In the genomic region with DNA sequence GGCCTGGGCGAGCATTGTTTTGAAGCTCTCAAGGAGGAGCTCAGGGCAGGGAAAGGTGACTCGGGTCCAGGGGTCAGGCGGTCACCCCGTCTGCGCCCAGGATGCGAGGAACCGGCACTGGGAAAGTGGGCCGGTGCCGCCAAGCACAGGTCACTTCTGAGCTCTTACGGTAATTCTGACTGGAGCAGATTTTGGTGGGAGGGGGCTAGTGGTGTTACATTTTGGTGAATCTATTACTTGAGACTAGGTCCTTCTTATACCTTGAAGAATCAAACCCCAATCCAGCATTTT, we compare ENCODE assay signal across 1 cellular context.
TF ChIP-seq lines count a peak whose summit lies in the region.

No MANE protein-coding gene starts in this region.

TF ChIP-seq in K562, 482 proteins besides CTCF, POLR2A, EP300 and RAD21 (continued from another document):
- TF ChIP-seq, protein P1, sequence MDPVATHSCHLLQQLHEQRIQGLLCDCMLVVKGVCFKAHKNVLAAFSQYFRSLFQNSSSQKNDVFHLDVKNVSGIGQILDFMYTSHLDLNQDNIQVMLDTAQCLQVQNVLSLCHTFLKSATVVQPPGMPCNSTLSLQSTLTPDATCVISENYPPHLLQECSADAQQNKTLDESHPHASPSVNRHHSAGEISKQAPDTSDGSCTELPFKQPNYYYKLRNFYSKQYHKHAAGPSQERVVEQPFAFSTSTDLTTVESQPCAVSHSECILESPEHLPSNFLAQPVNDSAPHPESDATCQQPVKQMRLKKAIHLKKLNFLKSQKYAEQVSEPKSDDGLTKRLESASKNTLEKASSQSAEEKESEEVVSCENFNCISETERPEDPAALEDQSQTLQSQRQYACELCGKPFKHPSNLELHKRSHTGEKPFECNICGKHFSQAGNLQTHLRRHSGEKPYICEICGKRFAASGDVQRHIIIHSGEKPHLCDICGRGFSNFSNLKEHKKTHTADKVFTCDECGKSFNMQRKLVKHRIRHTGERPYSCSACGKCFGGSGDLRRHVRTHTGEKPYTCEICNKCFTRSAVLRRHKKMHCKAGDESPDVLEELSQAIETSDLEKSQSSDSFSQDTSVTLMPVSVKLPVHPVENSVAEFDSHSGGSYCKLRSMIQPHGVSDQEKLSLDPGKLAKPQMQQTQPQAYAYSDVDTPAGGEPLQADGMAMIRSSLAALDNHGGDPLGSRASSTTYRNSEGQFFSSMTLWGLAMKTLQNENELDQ (CRISPR knock-in tag; IDR thresholded peaks at IDR 0.05; ENCODE audit: borderline replicate concordance) = no peak
- no peak for TF ChIP-seq SMARCC2 (IDR thresholded peaks at IDR 0.05; ENCODE audit: low read depth)
- no peak for TF ChIP-seq BACH1 (tag; IDR thresholded peaks at IDR 0.05)
- TF ChIP-seq, protein P2, sequence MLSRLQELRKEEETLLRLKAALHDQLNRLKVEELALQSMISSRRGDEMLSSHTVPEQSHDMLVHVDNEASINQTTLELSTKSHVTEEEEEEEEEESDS (CRISPR knock-in tag; IDR thresholded peaks at IDR 0.05) = no peak
- TF ChIP-seq PURB (CRISPR knock-in tag; IDR thresholded peaks at IDR 0.05; ENCODE audit: low read depth) = no peak
- TF ChIP-seq ZNF324 (CRISPR knock-in tag; IDR thresholded peaks at IDR 0.05) = no peak
- no peak for TF ChIP-seq ATF1 (CRISPR knock-in tag; IDR thresholded peaks at IDR 0.05)
- no peak for TF ChIP-seq ATF1 (tag; IDR thresholded peaks at IDR 0.05)
- TF ChIP-seq NCOA1 (IDR thresholded peaks at IDR 0.05; ENCODE audit: low read depth) = no peak
- TF ChIP-seq, protein P3, sequence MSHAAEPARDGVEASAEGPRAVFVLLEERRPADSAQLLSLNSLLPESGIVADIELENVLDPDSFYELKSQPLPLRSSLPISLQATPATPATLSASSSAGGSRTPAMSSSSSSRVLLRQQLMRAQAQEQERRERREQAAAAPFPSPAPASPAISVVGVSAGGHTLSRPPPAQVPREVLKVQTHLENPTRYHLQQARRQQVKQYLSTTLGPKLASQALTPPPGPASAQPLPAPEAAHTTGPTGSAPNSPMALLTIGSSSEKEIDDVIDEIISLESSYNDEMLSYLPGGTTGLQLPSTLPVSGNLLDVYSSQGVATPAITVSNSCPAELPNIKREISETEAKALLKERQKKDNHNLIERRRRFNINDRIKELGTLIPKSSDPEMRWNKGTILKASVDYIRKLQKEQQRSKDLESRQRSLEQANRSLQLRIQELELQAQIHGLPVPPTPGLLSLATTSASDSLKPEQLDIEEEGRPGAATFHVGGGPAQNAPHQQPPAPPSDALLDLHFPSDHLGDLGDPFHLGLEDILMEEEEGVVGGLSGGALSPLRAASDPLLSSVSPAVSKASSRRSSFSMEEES (CRISPR knock-in tag; IDR thresholded peaks at IDR 0.05) = no peak
- no peak for TF ChIP-seq KDM1A (IDR thresholded peaks at IDR 0.05)
- no peak for TF ChIP-seq NR2C1 (IDR thresholded peaks at IDR 0.05)
- TF ChIP-seq NR2C1 (tag; IDR thresholded peaks at IDR 0.05) = 0 out of 2 replicates have a peak, but pooled peaks have one; percentile 11
- TF ChIP-seq ZNF785 (CRISPR knock-in tag; IDR thresholded peaks at IDR 0.05) = no peak
- no peak for TF ChIP-seq ZNF174 (CRISPR knock-in tag; IDR thresholded peaks at IDR 0.05)
- no peak for TF ChIP-seq SPI1 (IDR thresholded peaks at IDR 0.05; ENCODE audit: borderline replicate concordance, low read depth, low read length)
- no peak for TF ChIP-seq HMGN3 (IDR thresholded peaks at IDR 0.05; ENCODE audit: borderline replicate concordance, extremely low read depth, insufficient read length, low read depth, low read length)
- no peak for TF ChIP-seq TSC22D4 (tag; IDR thresholded peaks at IDR 0.05)
- TF ChIP-seq ELF2 (CRISPR knock-in tag; IDR thresholded peaks at IDR 0.05) = no peak
- no peak for TF ChIP-seq NR2F6 (CRISPR knock-in tag; IDR thresholded peaks at IDR 0.05)
- TF ChIP-seq KLF10 (CRISPR knock-in tag; IDR thresholded peaks at IDR 0.05) = no peak
- TF ChIP-seq, protein P4, sequence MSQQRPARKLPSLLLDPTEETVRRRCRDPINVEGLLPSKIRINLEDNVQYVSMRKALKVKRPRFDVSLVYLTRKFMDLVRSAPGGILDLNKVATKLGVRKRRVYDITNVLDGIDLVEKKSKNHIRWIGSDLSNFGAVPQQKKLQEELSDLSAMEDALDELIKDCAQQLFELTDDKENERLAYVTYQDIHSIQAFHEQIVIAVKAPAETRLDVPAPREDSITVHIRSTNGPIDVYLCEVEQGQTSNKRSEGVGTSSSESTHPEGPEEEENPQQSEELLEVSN (IDR thresholded peaks at IDR 0.05; ENCODE audit: borderline replicate concordance in 1 of 2, extremely low read depth in 1 of 2, insufficient read depth in 1 of 2, insufficient read length in 1 of 2, low read depth in 1 of 2, low read length in 1 of 2, poor library complexity in 1 of 2, severe bottlenecking in 1 of 2) = no peak
- no peak for TF ChIP-seq DACH1 (IDR thresholded peaks at IDR 0.05; ENCODE audit: partially characterized antibody)
- no peak for TF ChIP-seq ZKSCAN1 (IDR thresholded peaks at IDR 0.05; ENCODE audit: low read depth, low read length)
- no peak for TF ChIP-seq ETV5 (CRISPR knock-in tag; IDR thresholded peaks at IDR 0.05; ENCODE audit: low read depth)
- no peak for TF ChIP-seq XRCC5 (IDR thresholded peaks at IDR 0.05; ENCODE audit: low read depth, low read length)
- TF ChIP-seq MYC (IDR thresholded peaks at IDR 0.05; ENCODE audit: low read depth, low read length) = no peak
- TF ChIP-seq MYC (CRISPR knock-in tag; IDR thresholded peaks at IDR 0.05; ENCODE audit: borderline replicate concordance, low read depth) = no peak
- peak; percentile 6; the same call in 1 of the 2 replicates for TF ChIP-seq L3MBTL2 (IDR thresholded peaks at IDR 0.05)
- TF ChIP-seq PHF20 (IDR thresholded peaks at IDR 0.05; ENCODE audit: partially characterized antibody) = peak; percentile 53
- TF ChIP-seq NR2C2 (CRISPR knock-in tag; IDR thresholded peaks at IDR 0.05) = no peak
- peak; percentile 49; the same call in 1 of the 2 replicates for TF ChIP-seq NR2C2 (tag; IDR thresholded peaks at IDR 0.05)
- TF ChIP-seq, protein P5, sequence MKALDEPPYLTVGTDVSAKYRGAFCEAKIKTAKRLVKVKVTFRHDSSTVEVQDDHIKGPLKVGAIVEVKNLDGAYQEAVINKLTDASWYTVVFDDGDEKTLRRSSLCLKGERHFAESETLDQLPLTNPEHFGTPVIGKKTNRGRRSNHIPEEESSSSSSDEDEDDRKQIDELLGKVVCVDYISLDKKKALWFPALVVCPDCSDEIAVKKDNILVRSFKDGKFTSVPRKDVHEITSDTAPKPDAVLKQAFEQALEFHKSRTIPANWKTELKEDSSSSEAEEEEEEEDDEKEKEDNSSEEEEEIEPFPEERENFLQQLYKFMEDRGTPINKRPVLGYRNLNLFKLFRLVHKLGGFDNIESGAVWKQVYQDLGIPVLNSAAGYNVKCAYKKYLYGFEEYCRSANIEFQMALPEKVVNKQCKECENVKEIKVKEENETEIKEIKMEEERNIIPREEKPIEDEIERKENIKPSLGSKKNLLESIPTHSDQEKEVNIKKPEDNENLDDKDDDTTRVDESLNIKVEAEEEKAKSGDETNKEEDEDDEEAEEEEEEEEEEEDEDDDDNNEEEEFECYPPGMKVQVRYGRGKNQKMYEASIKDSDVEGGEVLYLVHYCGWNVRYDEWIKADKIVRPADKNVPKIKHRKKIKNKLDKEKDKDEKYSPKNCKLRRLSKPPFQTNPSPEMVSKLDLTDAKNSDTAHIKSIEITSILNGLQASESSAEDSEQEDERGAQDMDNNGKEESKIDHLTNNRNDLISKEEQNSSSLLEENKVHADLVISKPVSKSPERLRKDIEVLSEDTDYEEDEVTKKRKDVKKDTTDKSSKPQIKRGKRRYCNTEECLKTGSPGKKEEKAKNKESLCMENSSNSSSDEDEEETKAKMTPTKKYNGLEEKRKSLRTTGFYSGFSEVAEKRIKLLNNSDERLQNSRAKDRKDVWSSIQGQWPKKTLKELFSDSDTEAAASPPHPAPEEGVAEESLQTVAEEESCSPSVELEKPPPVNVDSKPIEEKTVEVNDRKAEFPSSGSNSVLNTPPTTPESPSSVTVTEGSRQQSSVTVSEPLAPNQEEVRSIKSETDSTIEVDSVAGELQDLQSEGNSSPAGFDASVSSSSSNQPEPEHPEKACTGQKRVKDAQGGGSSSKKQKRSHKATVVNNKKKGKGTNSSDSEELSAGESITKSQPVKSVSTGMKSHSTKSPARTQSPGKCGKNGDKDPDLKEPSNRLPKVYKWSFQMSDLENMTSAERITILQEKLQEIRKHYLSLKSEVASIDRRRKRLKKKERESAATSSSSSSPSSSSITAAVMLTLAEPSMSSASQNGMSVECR (CRISPR knock-in tag; IDR thresholded peaks at IDR 0.05) = no peak
- TF ChIP-seq, protein P6, sequence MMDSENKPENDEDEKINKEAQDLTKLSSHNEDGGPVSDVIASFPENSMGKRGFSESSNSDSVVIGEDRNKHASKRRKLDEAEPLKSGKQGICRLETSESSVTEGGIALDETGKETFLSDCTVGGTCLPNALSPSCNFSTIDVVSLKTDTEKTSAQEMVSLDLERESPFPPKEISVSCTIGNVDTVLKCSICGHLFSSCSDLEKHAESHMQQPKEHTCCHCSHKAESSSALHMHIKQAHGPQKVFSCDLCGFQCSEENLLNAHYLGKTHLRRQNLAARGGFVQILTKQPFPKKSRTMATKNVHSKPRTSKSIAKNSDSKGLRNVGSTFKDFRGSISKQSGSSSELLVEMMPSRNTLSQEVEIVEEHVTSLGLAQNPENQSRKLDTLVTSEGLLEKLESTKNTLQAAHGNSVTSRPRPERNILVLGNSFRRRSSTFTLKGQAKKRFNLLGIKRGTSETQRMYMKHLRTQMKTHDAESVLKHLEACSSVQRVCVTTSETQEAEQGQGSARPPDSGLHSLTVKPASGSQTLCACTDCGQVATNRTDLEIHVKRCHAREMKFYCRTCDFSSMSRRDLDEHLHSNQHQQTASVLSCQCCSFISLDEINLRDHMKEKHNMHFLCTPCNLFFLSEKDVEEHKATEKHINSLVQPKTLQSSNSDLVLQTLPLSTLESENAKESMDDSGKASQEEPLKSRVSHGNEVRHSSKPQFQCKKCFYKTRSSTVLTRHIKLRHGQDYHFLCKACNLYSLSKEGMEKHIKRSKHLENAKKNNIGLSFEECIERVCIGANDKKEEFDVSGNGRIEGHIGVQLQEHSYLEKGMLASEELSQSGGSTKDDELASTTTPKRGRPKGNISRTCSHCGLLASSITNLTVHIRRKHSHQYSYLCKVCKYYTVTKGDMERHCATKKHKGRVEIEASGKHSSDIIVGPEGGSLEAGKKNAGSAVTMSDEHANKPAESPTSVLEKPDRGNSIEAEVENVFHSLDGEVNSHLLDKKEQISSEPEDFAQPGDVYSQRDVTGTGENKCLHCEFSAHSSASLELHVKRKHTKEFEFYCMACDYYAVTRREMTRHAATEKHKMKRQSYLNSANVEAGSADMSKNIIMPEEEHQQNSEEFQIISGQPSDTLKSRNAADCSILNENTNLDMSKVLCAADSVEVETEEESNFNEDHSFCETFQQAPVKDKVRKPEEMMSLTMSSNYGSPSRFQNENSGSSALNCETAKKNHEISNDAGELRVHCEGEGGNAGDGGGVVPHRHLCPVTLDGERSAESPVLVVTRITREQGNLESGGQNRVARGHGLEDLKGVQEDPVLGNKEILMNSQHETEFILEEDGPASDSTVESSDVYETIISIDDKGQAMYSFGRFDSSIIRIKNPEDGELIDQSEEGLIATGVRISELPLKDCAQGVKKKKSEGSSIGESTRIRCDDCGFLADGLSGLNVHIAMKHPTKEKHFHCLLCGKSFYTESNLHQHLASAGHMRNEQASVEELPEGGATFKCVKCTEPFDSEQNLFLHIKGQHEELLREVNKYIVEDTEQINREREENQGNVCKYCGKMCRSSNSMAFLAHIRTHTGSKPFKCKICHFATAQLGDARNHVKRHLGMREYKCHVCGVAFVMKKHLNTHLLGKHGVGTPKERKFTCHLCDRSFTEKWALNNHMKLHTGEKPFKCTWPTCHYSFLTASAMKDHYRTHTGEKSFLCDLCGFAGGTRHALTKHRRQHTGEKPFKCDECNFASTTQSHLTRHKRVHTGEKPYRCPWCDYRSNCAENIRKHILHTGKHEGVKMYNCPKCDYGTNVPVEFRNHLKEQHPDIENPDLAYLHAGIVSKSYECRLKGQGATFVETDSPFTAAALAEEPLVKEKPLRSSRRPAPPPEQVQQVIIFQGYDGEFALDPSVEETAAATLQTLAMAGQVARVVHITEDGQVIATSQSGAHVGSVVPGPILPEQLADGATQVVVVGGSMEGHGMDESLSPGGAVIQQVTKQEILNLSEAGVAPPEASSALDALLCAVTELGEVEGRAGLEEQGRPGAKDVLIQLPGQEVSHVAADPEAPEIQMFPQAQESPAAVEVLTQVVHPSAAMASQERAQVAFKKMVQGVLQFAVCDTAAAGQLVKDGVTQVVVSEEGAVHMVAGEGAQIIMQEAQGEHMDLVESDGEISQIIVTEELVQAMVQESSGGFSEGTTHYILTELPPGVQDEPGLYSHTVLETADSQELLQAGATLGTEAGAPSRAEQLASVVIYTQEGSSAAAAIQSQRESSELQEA (IDR thresholded peaks at IDR 0.05; ENCODE audit: low read depth) = peak; percentile 85
- TF ChIP-seq ZFP30 (CRISPR knock-in tag; IDR thresholded peaks at IDR 0.05; ENCODE audit: borderline replicate concordance) = no peak
- TF ChIP-seq CBX2 (IDR thresholded peaks at IDR 0.05; ENCODE audit: insufficient read depth, low read length, poor library complexity, severe bottlenecking) = no peak
- no peak for TF ChIP-seq ZNF146 (CRISPR knock-in tag; IDR thresholded peaks at IDR 0.05; ENCODE audit: unreplicated experiment)
- no peak for TF ChIP-seq RNF2 (IDR thresholded peaks at IDR 0.05)
- TF ChIP-seq ZNF232 (CRISPR knock-in tag; IDR thresholded peaks at IDR 0.05) = no peak
- TF ChIP-seq ZNF778 (CRISPR knock-in tag; IDR thresholded peaks at IDR 0.05) = no peak
- no peak for TF ChIP-seq ZBTB1 (CRISPR knock-in tag; IDR thresholded peaks at IDR 0.05; ENCODE audit: borderline replicate concordance, low read depth)
- TF ChIP-seq EGR1 (conservative IDR thresholded peaks at IDR 0.05) = no peak
- no peak for TF ChIP-seq SETDB1 (IDR thresholded peaks at IDR 0.05; ENCODE audit: low read length)
- no peak for TF ChIP-seq PTBP1 (IDR thresholded peaks at IDR 0.05; ENCODE audit: low read depth, low read length)
- no peak for TF ChIP-seq FOXK2 (conservative IDR thresholded peaks at IDR 0.05 in 1 of 2, IDR thresholded peaks at IDR 0.05 in 1 of 2; ENCODE audit: low read depth in 2 of 2)
- no peak for TF ChIP-seq ZBTB17 (CRISPR knock-in tag; IDR thresholded peaks at IDR 0.05)
- TF ChIP-seq NFE2L1 (tag; IDR thresholded peaks at IDR 0.05; ENCODE audit: borderline replicate concordance, low read depth) = no peak
- TF ChIP-seq SRSF7 (optimal IDR thresholded peaks at IDR 0.05; ENCODE audit: low read depth, low read length) = no peak
